Comparison of ENCODE assay signal across 21 cellular contexts in genomic region chr3:40663296-40663695, GRCh38.
DNase-seq lines count a peak whose midpoint lies in the region; ATAC-seq and TF ChIP-seq lines count a peak whose summit lies in the region.
"Had no signal": no experiment of that assay in that cellular context is flagged by ENCODE, and none has a peak within 500 bp of the region (broad histone marks: within the 10 kb centered on the region; RNA-seq: fewer than 3 reads in every experiment).

No MANE protein-coding gene starts in this region.

- no peaks in the 10 kb centered on the region; the same call in 1 of the 2 replicates for H4K20me1 ChIP-seq in GM23338 (replicated peaks; ENCODE audit: insufficient read depth)
- H4K20me1 ChIP-seq: BLaER1 treated with 17β-estradiol and CSF1 and Interleukin-3, amounts not matched to agents 10 nM and 100 nM had no signal

- no peak overlapping the region for H3K4me2 ChIP-seq in GM23338
- H3K4me2 ChIP-seq: A549; BLaER1 treated with 17β-estradiol and CSF1 and Interleukin-3, amounts not matched to agents 10 nM and 100 nM had no signal

- H3K4me3 ChIP-seq in GM23338: no peak overlapping the region
- H3K4me3 ChIP-seq: A549; BLaER1 treated with 17β-estradiol and CSF1 and Interleukin-3, amounts not matched to agents 10 nM and 100 nM had no signal

- H2AFZ ChIP-seq in GM23338: peak overlapping the region; percentile 72

- H3K27ac ChIP-seq in GM23338 (ENCODE audit: low read depth): no peak overlapping the region
- H3K27ac ChIP-seq: A549; BLaER1 treated with 17β-estradiol and CSF1 and Interleukin-3, amounts not matched to agents 10 nM and 100 nM had no signal

- TF ChIP-seq CTCF in GM23338 (conservative IDR thresholded peaks at IDR 0.05; ENCODE audit: low read depth in 2 of 2): no peak

- H3K9me3 Mint-ChIP-seq in GM23338: peaks cover 3% of the 10 kb centered on the region; the same call in 1 of the 3 replicates
- H3K9me3 Mint-ChIP-seq: CD4-positive, alpha-beta T cell had no signal

- peaks cover 6% of the 10 kb centered on the region; the same call in 1 of the 2 replicates for H3K9me2 ChIP-seq in GM23338 (ENCODE audit: insufficient read depth)

- intact Hi-C loops in Right ventricle myocardium inferior (cut with DNase I) (no loop called here), left cardiac atrium (cut with DNase I) (no loop called here), sciatic nerve (cut with DNase I) (no loop called here)

- no peaks in the 10 kb centered on the region for H3K4me1 ChIP-seq in GM23338 (ENCODE audit: insufficient read depth)
- H3K4me1 ChIP-seq: A549, BE2C had no signal

- H3K79me2 ChIP-seq in GM23338 (replicated peaks; ENCODE audit: insufficient read depth): no peaks in the 10 kb centered on the region

- no peaks in the 10 kb centered on the region; the same call in 2 of the 3 replicates for H3K4me1 Mint-ChIP-seq in GM23338
- H3K4me1 Mint-ChIP-seq: CD8-positive, alpha-beta memory T cell had no signal

- no peaks in the 10 kb centered on the region for H3K27me3 Mint-ChIP-seq in GM23338 (ENCODE audit: insufficient read depth, low read depth, poor library complexity)

- H3K36me3 Mint-ChIP-seq in GM23338 (ENCODE audit: low read depth): no peaks in the 10 kb centered on the region; the same call in 2 of the 3 replicates
- H3K36me3 Mint-ChIP-seq: CD14-positive monocyte; CD8-positive, alpha-beta memory T cell had no signal

- DNase-seq in Right ventricle myocardium inferior (ENCODE audit: missing footprints) (no peak), left cardiac atrium (no peak), GM23338 (ENCODE audit: low spot score) (no peak), sciatic nerve (ENCODE audit: low spot score) (no peak), NCI-H748 treated with DMSO at 0.1 percent for 48 hours (lab: John Stamatoyannopoulos, UW) (no peak), DMS 273 (lab: John Stamatoyannopoulos, UW; ENCODE audit: unreplicated experiment) (no peak)
- DNase-seq: 8988T; ACHN; AML-193; BE2C; Calu3; CD4-positive, alpha-beta T cell; CD8-positive, alpha-beta memory T cell; COR-L47; DMS153; DND-41; H7; HCEC 1CT had no signal

- ATAC-seq in Right ventricle myocardium inferior (peak; percentile 46), left cardiac atrium (no peak), GM23338 (no peak), sciatic nerve (peak; percentile 69)
- ATAC-seq: A549 had no signal

- no peak overlapping the region for H3K27ac Mint-ChIP-seq in GM23338
- H3K27ac Mint-ChIP-seq: CD14-positive monocyte; CD4-positive, alpha-beta T cell; CD8-positive, alpha-beta memory T cell had no signal

- H3K4me3 Mint-ChIP-seq in GM23338: no peak overlapping the region
- H3K4me3 Mint-ChIP-seq: CD14-positive monocyte; CD4-positive, alpha-beta T cell; CD8-positive, alpha-beta memory T cell had no signal

- H3K36me3 ChIP-seq in GM23338 (ENCODE audit: insufficient read depth): no peaks in the 10 kb centered on the region
- H3K36me3 ChIP-seq: BE2C; BLaER1 treated with 17β-estradiol and CSF1 and Interleukin-3, amounts not matched to agents 10 nM and 100 nM had no signal

- no peaks in the 10 kb centered on the region for H3K27me3 ChIP-seq in GM23338 (ENCODE audit: insufficient read depth)
- H3K27me3 ChIP-seq: BE2C; BLaER1 treated with 17β-estradiol and CSF1 and Interleukin-3, amounts not matched to agents 10 nM and 100 nM had no signal

- no peaks in the 10 kb centered on the region for H3F3A ChIP-seq in GM23338 (replicated peaks; ENCODE audit: low read depth)

TF ChIP-seq in GM23338, 12 proteins besides CTCF, POLR2A, EP300 and RAD21:
- no peak for TF ChIP-seq ZNF114 (CRISPR knock-in tag; IDR thresholded peaks at IDR 0.05)

Comparison
In these comparisons a context has a peak if more than half of its experiments do, and no peak if none do; other contexts are left out.
1. ATAC-seq: peak in Right ventricle myocardium inferior (single experiment) and sciatic nerve (single experiment); none in left cardiac atrium (0 of 2) and GM23338 (single experiment).